In genomic region chr13:23701646-23702045, GRCh38 we compare ENCODE assay signal across 10 cellular contexts.
DNase-seq lines count a peak whose midpoint lies in the region; ATAC-seq and TF ChIP-seq lines count a peak whose summit lies in the region.
"Had no signal": no experiment of that assay in that cellular context is flagged by ENCODE, and none has a peak within 500 bp of the region (broad histone marks: within the 10 kb centered on the region; RNA-seq: fewer than 3 reads in every experiment).

No MANE protein-coding gene starts in this region.

- in situ Hi-C loops in astrocyte of the spinal cord (cut with HindIII; ENCODE audit: low sequenced_read_pairs) = no loop called here

- intact Hi-C loops in left cardiac atrium (cut with DNase I) (no loop called here), posterior vena cava (cut with DNase I) (no loop called here)

- ATAC-seq in left cardiac atrium = peak; percentile 94 to 96
- no peak for ATAC-seq in HG02973 (IDR thresholded peaks at IDR 0.05; ENCODE audit: unreplicated experiment)
- ATAC-seq in HG03457 (IDR thresholded peaks at IDR 0.05; ENCODE audit: unreplicated experiment) = no peak
- no peak for ATAC-seq in GM18517 (IDR thresholded peaks at IDR 0.05; ENCODE audit: unreplicated experiment)

- DNase-seq in AG08396 (ENCODE audit: low spot score) = peak; percentile 75
- DNase-seq in astrocyte of the spinal cord (ENCODE audit: low read depth, low spot score) = peak; percentile 91
- DNase-seq in left cardiac atrium = peak; percentile 88
- DNase-seq in posterior vena cava (ENCODE audit: low spot score) = peak; percentile 97
- no peak for DNase-seq in SHP77 treated with DMSO at 0.1 percent for 48 hours (lab: John Stamatoyannopoulos, UW)
- DNase-seq: SIG-M5, small intestine had no signal

- TF ChIP-seq CTCF in astrocyte of the spinal cord (IDR thresholded peaks at IDR 0.05; ENCODE audit: low read depth, low read length) = no peak

- H3K4me3 ChIP-seq in astrocyte of the spinal cord (ENCODE audit: low read depth, low read length) = no peak overlapping the region

Comparison
In these comparisons a context has a peak if more than half of its experiments do, and no peak if none do; other contexts are left out.
1. ATAC-seq: peak in left cardiac atrium (2 of 2); none in HG02973 (single experiment), HG03457 (single experiment) and GM18517 (single experiment).